ENCODE assay signal across 20 cellular contexts in genomic region chr22:47055461-47055860, GRCh38.
"Had no signal": no experiment of that assay in that cellular context is flagged by ENCODE, and none has a peak within 500 bp of the region (broad histone marks: within the 10 kb centered on the region; RNA-seq: fewer than 3 reads in every experiment).

No MANE protein-coding gene starts in this region.

- H3K27me3 Mint-ChIP-seq: effector memory CD8-positive, alpha-beta T cell had no signal

- H3K4me2 ChIP-seq: SK-N-SH had no signal

- H3K27me3 ChIP-seq: ascending aorta, brain microvascular endothelial cell, dorsolateral prefrontal cortex, esophagus muscularis mucosa, upper lobe of right lung had no signal

- H3K4me3 ChIP-seq: ascending aorta, dorsolateral prefrontal cortex, esophagus muscularis mucosa, mucosa of descending colon, upper lobe of right lung had no signal

- ATAC-seq: activated T-cell treated with anti-CD3 and anti-CD28 coated beads, Interleukin-2, amount 50 U/mL, for 4 hours; effector memory CD8-positive, alpha-beta T cell; mucosa of descending colon; stimulated activated naive CD8-positive, alpha-beta T cell treated with anti-CD3 and anti-CD28 coated beads, Interleukin-15, Interleukin-2, amounts not matched to agents 100 U/mL and 50 U/mL, for 24 hours; upper lobe of right lung had no signal

- H3K27ac Mint-ChIP-seq: activated T-helper 2 cell treated with anti-CD3 and anti-CD28 coated beads, Interferon-gamma antibody, Interleukin-2, Interleukin-4, amounts not matched to agents 10 μg/mL and 5 μg/mL and 100 μg/mL, durations not matched to agents 14 hours and 24 hours and 36 hours had no signal

- H3K4me3 Mint-ChIP-seq: activated T-cell treated with anti-CD3 and anti-CD28 coated beads, Interleukin-2, amount 50 U/mL, for 4 hours; effector memory CD8-positive, alpha-beta T cell had no signal

- H3K9me3 ChIP-seq: ascending aorta, esophagus muscularis mucosa, mucosa of descending colon, SK-N-SH, upper lobe of right lung had no signal

- H3K36me3 ChIP-seq: brain microvascular endothelial cell, upper lobe of right lung, WERI-Rb-1 had no signal

- H3K4me1 ChIP-seq: ascending aorta, esophagus muscularis mucosa, upper lobe of right lung had no signal

- DNase-seq: activated CD8-positive, alpha-beta memory T cell treated with anti-CD3 and anti-CD28 coated beads, Interleukin-2, amount 50 U/mL, for 48 hours; activated naive CD4-positive, alpha-beta T cell treated with Interleukin-2 at 50 U/mL for 16 hours; activated T-cell treated with anti-CD3 and anti-CD28 coated beads, Interleukin-2, amount 50 U/mL, for 4 hours; brain microvascular endothelial cell; caudate nucleus; dorsolateral prefrontal cortex; effector memory CD8-positive, alpha-beta T cell; glutamatergic neuron; hippocampal formation; mesendoderm; occipital lobe; SK-N-SH; stimulated activated CD4-positive, alpha-beta T cell treated with anti-CD3 and anti-CD28 coated beads, Interleukin-4, amount 100 ng/mL, for 1 hour; stimulated activated naive CD8-positive, alpha-beta T cell treated with anti-CD3 and anti-CD28 coated beads, Interleukin-15, Interleukin-2, amounts not matched to agents 100 U/mL and 50 U/mL, for 24 hours; WERI-Rb-1 had no signal

- H3K27ac ChIP-seq: ascending aorta, brain microvascular endothelial cell, dorsolateral prefrontal cortex, esophagus muscularis mucosa, upper lobe of right lung, WERI-Rb-1 had no signal

- H3K9me2 ChIP-seq: SK-N-SH had no signal

- H3K9me3 Mint-ChIP-seq: activated T-cell treated with anti-CD3 and anti-CD28 coated beads, Interleukin-2, amount 50 U/mL, for 4 hours; activated T-helper 2 cell treated with anti-CD3 and anti-CD28 coated beads, Interferon-gamma antibody, Interleukin-2, Interleukin-4, amounts not matched to agents 10 μg/mL and 5 μg/mL and 100 μg/mL, durations not matched to agents 14 hours and 24 hours and 36 hours; effector memory CD8-positive, alpha-beta T cell had no signal
